In the genomic region with DNA sequence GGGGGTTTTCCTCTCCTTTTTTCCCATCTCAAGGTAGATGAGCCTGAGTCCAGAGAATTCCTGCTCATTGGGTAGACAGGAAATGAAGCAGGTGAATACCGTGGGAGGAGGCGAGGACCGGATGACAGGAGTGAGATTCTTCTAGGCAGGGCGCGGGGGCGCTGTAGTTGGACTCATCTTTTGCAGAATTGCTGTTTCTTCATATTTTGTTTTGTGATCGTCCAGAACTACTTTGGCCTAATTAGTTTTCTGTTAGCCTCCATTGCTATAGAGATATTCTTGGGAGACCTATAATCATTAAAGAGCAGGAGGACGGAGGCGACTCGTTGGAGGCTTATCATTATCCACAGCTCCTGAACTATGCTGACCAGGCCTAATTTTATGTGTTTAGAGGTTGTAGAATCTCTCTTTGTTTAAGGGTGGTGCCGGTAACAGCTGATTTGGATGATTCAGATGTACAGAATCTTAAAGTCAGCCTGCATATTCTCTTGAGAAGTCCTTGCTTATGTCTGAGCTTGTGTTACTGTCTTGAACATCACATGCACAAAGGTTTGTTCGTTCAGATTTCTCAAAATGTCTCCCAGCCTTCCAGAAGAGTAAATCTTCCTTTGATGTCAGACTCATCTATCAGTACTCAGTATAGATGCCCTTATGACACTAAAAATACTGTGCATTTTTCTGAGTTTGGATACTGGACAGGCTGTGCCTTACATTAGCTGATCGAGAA, we compare ENCODE assay signal across 8 cellular contexts. TPM values are rescaled to one million over a fixed set of nuclear protein-coding genes. Genes with fewer than 3 reads are reported as not detected.
A peak's percentile ranks its signal among the peaks of the same experiment; 100 is the strongest.
DNase-seq lines count a peak whose midpoint lies in the region; ATAC-seq, FAIRE-seq and TF ChIP-seq lines count a peak whose summit lies in the region.

No MANE protein-coding gene starts in this region.

- H2AFZ ChIP-seq in H9 (ENCODE audit: low read length): no peak overlapping the region
- H2AFZ ChIP-seq in OCI-LY7 (ENCODE audit: low read length): peak overlapping the region; percentile 65; the same call in 1 of the 2 replicates
- peak overlapping the region; percentile 71 for H2AFZ ChIP-seq in GM12878 (ENCODE audit: control insufficient read depth, low read depth, low read length)

- no peaks in the 10 kb centered on the region for H3K79me1 ChIP-seq in H9 (ENCODE audit: insufficient read depth, low read depth, low read length, poor library complexity, severe bottlenecking)

- H3K4me3 Mint-ChIP-seq in H9 (peak overlapping the region; percentile 92 to 96), progenitor cell of endocrine pancreas (ENCODE audit: low read depth) (peak overlapping the region; percentile 89)

- H2BK15ac ChIP-seq in H9 (ENCODE audit: low read depth, low read length): no peak overlapping the region

- TF ChIP-seq POLR2A in GM12878 (IDR thresholded peaks at IDR 0.05; ENCODE audit: low read depth, low read length): no peak

- no peaks in the 10 kb centered on the region for H3K9me3 ChIP-seq in BE2C
- no peaks in the 10 kb centered on the region for H3K9me3 ChIP-seq in H9 (ENCODE audit: control insufficient read depth, low read depth, low read length)
- H3K9me3 ChIP-seq in OCI-LY7 (ENCODE audit: low read length): no peaks in the 10 kb centered on the region
- no peaks in the 10 kb centered on the region for H3K9me3 ChIP-seq in GM12878 (replicated peaks; ENCODE audit: control insufficient read depth, insufficient read depth, low read length)

- no peaks in the 10 kb centered on the region for H4K20me1 ChIP-seq in H9 (ENCODE audit: control insufficient read depth, insufficient read depth, insufficient read length)
- peaks cover 10% of the 10 kb centered on the region; the same call in 1 of the 2 replicates for H4K20me1 ChIP-seq in OCI-LY7 (ENCODE audit: insufficient read depth, low read length)
- no peaks in the 10 kb centered on the region for H4K20me1 ChIP-seq in GM12878 (ENCODE audit: control insufficient read depth, insufficient read depth)

- H3K56ac ChIP-seq in H9 (ENCODE audit: insufficient read length, low read depth, low read length): no peak overlapping the region

- peak overlapping the region; percentile 71 to 98 (median 95); a peak in 3 of 7 replicates for H3K27ac Mint-ChIP-seq in H9
- H3K27ac Mint-ChIP-seq in progenitor cell of endocrine pancreas: peak overlapping the region; percentile 89

- no peak overlapping the region for H2BK20ac ChIP-seq in H9 (ENCODE audit: low read depth, low read length, poor library complexity, severe bottlenecking)

- no peak overlapping the region for H4K5ac ChIP-seq in H9 (ENCODE audit: insufficient read length, low read depth, low read length)

- intact Hi-C loops in OCI-LY7 (cut with micrococcal nuclease; ENCODE audit: unreplicated experiment) (loop anchor here (5.0 kb wide), 1 partner anchor 442 kb away; a partner anchor contains a TSS), GM12878 (cut with micrococcal nuclease; ENCODE audit: unreplicated experiment) (no loop called here)

- in situ Hi-C loops in GM12878 (cut with MboI): no loop called here

- H3K27me3 Mint-ChIP-seq in H9 (ENCODE audit: low read depth) (no peaks in the 10 kb centered on the region), progenitor cell of endocrine pancreas (no peaks in the 10 kb centered on the region)

- no peak overlapping the region for H3K23ac ChIP-seq in H9 (ENCODE audit: insufficient read length, low read depth, low read length)

- H3K14ac ChIP-seq in H9 (ENCODE audit: insufficient read depth, low read length): no peak overlapping the region; the same call in 1 of the 2 replicates

- H3T11ph ChIP-seq in H9 (ENCODE audit: low read length): no peak overlapping the region

- peaks cover 25 to 34% of the 10 kb centered on the region in 2 experiments for H3K4me1 Mint-ChIP-seq in H9
- peaks cover 39% of the 10 kb centered on the region for H3K4me1 Mint-ChIP-seq in progenitor cell of endocrine pancreas (ENCODE audit: low read depth)

- H3K27me3 ChIP-seq in BE2C (no peaks in the 10 kb centered on the region), H9 (ENCODE audit: insufficient read depth, low read length) (no peaks in the 10 kb centered on the region), GM12878 (replicated peaks in 1 of 2; ENCODE audit: control insufficient read depth in 2 of 2, insufficient read depth in 2 of 2, low read length in 1 of 2) (no peaks in the 10 kb centered on the region)

- peaks cover 0 to 23% (median 20%) of the 10 kb centered on the region in 3 experiments; a peak in 6 of 7 replicates for H3K36me3 Mint-ChIP-seq in H9 (ENCODE audit: insufficient read depth in 1 of 3, low read depth in 3 of 3)
- no peaks in the 10 kb centered on the region for H3K36me3 Mint-ChIP-seq in progenitor cell of endocrine pancreas (ENCODE audit: insufficient read depth)

- ATAC-seq in GM12878 (peak; percentile 57), GM19023 (IDR thresholded peaks at IDR 0.05; ENCODE audit: unreplicated experiment) (no peak)

- peaks cover 8% of the 10 kb centered on the region for H3K23me2 ChIP-seq in H9 (ENCODE audit: insufficient read length, low read depth, low read length, poor library complexity, severe bottlenecking)

- no peak overlapping the region for H2BK120ac ChIP-seq in H9 (ENCODE audit: low read depth, low read length, poor library complexity, severe bottlenecking)

- H3K9me3 Mint-ChIP-seq in H9 (no peaks in the 10 kb centered on the region), progenitor cell of endocrine pancreas (ENCODE audit: low read depth) (peaks cover 3% of the 10 kb centered on the region)

- H3K27ac ChIP-seq in H9 (ENCODE audit: insufficient read length, low read depth, low read length) (no peak overlapping the region), OCI-LY7 (ENCODE audit: low read depth, low read length, poor library complexity, severe bottlenecking) (peak overlapping the region; percentile 54), GM12878 (ENCODE audit: control insufficient read depth, insufficient read depth) (peak overlapping the region; percentile 81)

- POLR2A ChIA-PET in OCI-LY7 (lab: Charles Lee): interaction anchor here (1.6 kb wide), 2 partner anchors 9 to 11 kb away, joined by 3 to 4 read pairs; no protein-coding TSS in a partner anchor
- POLR2A ChIA-PET in GM12878 (lab: Charles Lee): interaction anchor here (0.5 to 1.2 kb wide), 4 partner anchors 13 to 71 kb away, joined by 3 to 5 read pairs (median 4); a partner anchor contains a TSS

- RAD21 ChIA-PET in GM12878 (lab: Charles Lee; ENCODE audit: unreplicated experiment): interaction anchor here (1.0 to 3.2 kb wide), 6 partner anchors 16 to 68 kb away, joined by 4 to 20 read pairs (median 6); no protein-coding TSS in a partner anchor

- TF ChIP-seq RAD21 in GM12878 (IDR thresholded peaks at IDR 0.05; ENCODE audit: insufficient read depth, low read depth, low read length): no peak

- H3K4me3 ChIP-seq in BE2C (ENCODE audit: low read depth, low read length): peak overlapping the region; percentile 80
- H3K4me3 ChIP-seq in OCI-LY7 (ENCODE audit: low read depth, low read length, poor library complexity, severe bottlenecking): peak overlapping the region; percentile 84
- peak overlapping the region; percentile 88 for H3K4me3 ChIP-seq in GM12878

- BruUV-seq in OCI-LY7 (replicated peaks; lab: Mats Ljungman, UMichigan) (TSS peak; percentile 82), GM12878 (replicated peaks; lab: Mats Ljungman, UMichigan) (TSS peak; percentile 85)

- H3K9ac ChIP-seq in H9 (ENCODE audit: extremely low read depth, insufficient read length, low read length) (no peak overlapping the region), GM12878 (ENCODE audit: control insufficient read depth, insufficient read depth, low read length) (peak overlapping the region; percentile 82)

- no peak overlapping the region for H3K18ac ChIP-seq in H9 (ENCODE audit: insufficient read length, low read depth, low read length)

- H3K36me3 ChIP-seq in BE2C (peaks cover 28% of the 10 kb centered on the region), OCI-LY7 (ENCODE audit: insufficient read depth, low read length) (peaks cover 13% of the 10 kb centered on the region; the same call in 1 of the 2 replicates), GM12878 (ENCODE audit: control insufficient read depth in 2 of 2, insufficient read depth in 2 of 2, low read length in 1 of 2) (peaks cover 0 to 2% of the 10 kb centered on the region in 2 experiments; a peak in 1 of 4 replicates)

- no peak overlapping the region for H2BK5ac ChIP-seq in H9 (ENCODE audit: insufficient read length, low read length)

- H2AK5ac ChIP-seq in H9 (ENCODE audit: insufficient read length, low read length): no peak overlapping the region

- H3K4ac ChIP-seq in H9 (ENCODE audit: low read depth, low read length): no peak overlapping the region

- H3K4me1 ChIP-seq in BE2C (no peaks in the 10 kb centered on the region; the same call in 1 of the 2 replicates), H9 (ENCODE audit: insufficient read depth, low read length) (no peaks in the 10 kb centered on the region), OCI-LY7 (ENCODE audit: insufficient read depth, low read length, poor library complexity, severe bottlenecking) (peaks cover 46% of the 10 kb centered on the region), GM12878 (ENCODE audit: control insufficient read depth, insufficient read depth, low read length) (peaks cover 16% of the 10 kb centered on the region)

- FAIRE-seq in GM12878 (lab: Jason Lieb, UNC): no peak

- H3K9me2 ChIP-seq in OCI-LY7 (ENCODE audit: insufficient read depth, low read length): no peaks in the 10 kb centered on the region

- H4K8ac ChIP-seq in H9 (replicated peaks; ENCODE audit: insufficient read length, low read depth, low read length): no peak overlapping the region

- peak overlapping the region; percentile 97 for H3K4me2 ChIP-seq in H9 (ENCODE audit: insufficient read depth, insufficient read length, low read length)
- peak overlapping the region; percentile 94 for H3K4me2 ChIP-seq in OCI-LY7 (ENCODE audit: low read length)
- peak overlapping the region; percentile 77 for H3K4me2 ChIP-seq in GM12878 (ENCODE audit: control insufficient read depth, insufficient read depth)

- SMC1A ChIA-PET in GM12878 (lab: Charles Lee; ENCODE audit: uncharacterized antibody, unreplicated experiment): interaction anchor here (0.6 to 2.6 kb wide), 16 partner anchors 9 to 850 kb away, joined by 3 to 16 read pairs (median 4); no protein-coding TSS in a partner anchor

- H2BK12ac ChIP-seq in H9 (ENCODE audit: insufficient read length, low read depth, low read length): no peak overlapping the region

- no peak overlapping the region for H4K91ac ChIP-seq in H9 (ENCODE audit: insufficient read length, low read depth, low read length)

- no peak for TF ChIP-seq EP300 in GM12878 (IDR thresholded peaks at IDR 0.05; ENCODE audit: borderline replicate concordance in 1 of 2, control insufficient read depth in 1 of 2, low read depth in 2 of 2, low read length in 2 of 2)

- peak; percentile 56 for TF ChIP-seq CTCF in BE2C (IDR thresholded peaks at IDR 0.05; ENCODE audit: low read depth, low read length)
- TF ChIP-seq CTCF in H9 (conservative IDR thresholded peaks at IDR 0.05): peak; percentile 50; the same call in 2 of the 3 replicates
- peak; percentile 94 for TF ChIP-seq CTCF in OCI-LY7 (conservative IDR thresholded peaks at IDR 0.05; ENCODE audit: low read length)
- TF ChIP-seq CTCF in GM12878 (IDR thresholded peaks at IDR 0.05 in 2 of 3, conservative IDR thresholded peaks at IDR 0.05 in 1 of 3; ENCODE audit: control insufficient read depth in 2 of 3, extremely low read depth in 1 of 3, insufficient read depth in 1 of 3, low read depth in 3 of 3, low read length in 3 of 3): peak; percentile 51 to 54 (median 54)
- TF ChIP-seq CTCF in progenitor cell of endocrine pancreas (IDR thresholded peaks at IDR 0.05; ENCODE audit: unreplicated experiment): peak; percentile 36

- DNase-seq in BE2C (peak; percentile 51), H9 (peak; percentile 54), OCI-LY7 (ENCODE audit: low spot score) (peak; percentile 59), GM12878 (ENCODE audit: low read depth, low spot score) (no peak), hypothalamus (lab: John Stamatoyannopoulos, UW) (peak in 43 of 51 donors; percentile 4 to 83 (median 35)), progenitor cell of endocrine pancreas (ENCODE audit: low spot score, unreplicated experiment) (no peak), SIG-M5 (lab: John Stamatoyannopoulos, UW) (no peak)

- CTCF ChIA-PET in OCI-LY7 (lab: Charles Lee; ENCODE audit: unreplicated experiment) (interaction anchor here (1.3 kb wide), 1 partner anchor 18 kb away, joined by 4 read pairs; no protein-coding TSS in a partner anchor), GM12878 (lab: Yijun Ruan, JAX) (interaction anchor here (0.8 to 3.1 kb wide), 15 partner anchors 9 to 147 kb away, joined by 3 to 22 read pairs (median 5); no protein-coding TSS in a partner anchor)

- H3K79me2 ChIP-seq in H9 (ENCODE audit: insufficient read depth, low read length): no peaks in the 10 kb centered on the region
- no peaks in the 10 kb centered on the region; the same call in 1 of the 2 replicates for H3K79me2 ChIP-seq in OCI-LY7 (ENCODE audit: insufficient read depth, low read depth, low read length)
- peaks cover 25% of the 10 kb centered on the region for H3K79me2 ChIP-seq in GM12878 (ENCODE audit: control insufficient read depth, insufficient read depth, low read length)

- WGBS in H9 (ENCODE audit: extremely low coverage, insufficient read length, low lambda C conversion rate): no CpG with 5 or more reads among the region's 13 CpGs
- 15% methylated on average over 13 of the region's 13 CpGs for WGBS in GM12878 (ENCODE audit: insufficient coverage, insufficient replicate concordance, low lambda C conversion rate, missing lambda C conversion rate)

RNA-seq across cellular contexts. Expression of a gene that starts 0.7 kb away (rescaled TPM):
- polyA plus RNA-seq in BE2C (2012; ENCODE audit: insufficient read depth, insufficient read length, low read depth): 151 TPM
- total RNA-seq in H9 (2021) (47.8 and 54.1 TPM in 2 replicates), OCI-LY7 (2022) (33.4 and 46.9 TPM in 2 replicates), GM12878 (2014; rRNA removed) (26.2 and 32.9 TPM in 2 replicates), GM12878 (2014; rRNA removed; fragmentation: Illumina TruSeq; extraction: Trizol) (21.8 and 23.4 TPM in 2 replicates), GM12878 (2021) (42.6 and 50.3 TPM in 2 replicates), progenitor cell of endocrine pancreas (86.3 and 90.5 TPM in 2 replicates)
- total RNA-seq in OCI-LY7 (2014; rRNA removed; shearing (Covaris generic)): 19.8 and 27.2 TPM in 2 replicates
- total RNA-seq in GM12878 (2013; cell fraction: nucleolus; rRNA removed): 478 and 487 TPM in 2 replicates
- 27.2 TPM for polyA plus RNA-seq in GM12878 (2011; ENCODE audit: low read depth)
- polyA plus RNA-seq in GM12878 (2011; rRNA removed) (56.1 and 76.6 TPM in 2 replicates), GM12878 (2014; fragmentation: Illumina TruSeq; extraction: Trizol) (43.1 and 63.1 TPM in 2 replicates), GM12878 (2014; fragmentation: Nextera tagmentation; extraction: Ambion mirVana) (1 to 10 TPM; 3.0 to 6.4 TPM), GM12878 (2014; rRNA removed) (35.0 and 38.5 TPM in 2 replicates), GM12878 (2016; fragmentation: Nextera tagmentation; extraction: Ambion mirVana) (10 to 100 TPM; 28.3 to 33.4 TPM)
- polyA plus RNA-seq in GM12878 (2011; cell fraction: cytosol; rRNA removed): 87.3 and 102 TPM in 2 replicates
- 272 and 292 TPM in 2 replicates for polyA plus RNA-seq in GM12878 (2011; cell fraction: nucleus; rRNA removed)
- polyA plus RNA-seq in GM12878 (2012): 35.2 and 37.5 TPM in 2 replicates
- 170 and 189 TPM in 2 replicates for polyA minus RNA-seq in GM12878 (2011; rRNA and poly(A)+ RNA removed)
- 27.9 and 53.3 TPM in 2 replicates for polyA minus RNA-seq in GM12878 (2011; cell fraction: cytosol; rRNA and poly(A)+ RNA removed)
- 149 and 228 TPM in 2 replicates for polyA minus RNA-seq in GM12878 (2011; cell fraction: nucleus; rRNA and poly(A)+ RNA removed)

RNA-seq across cellular contexts. Expression of a gene that starts 36.4 kb away (rescaled TPM):
- 0.34 TPM for polyA plus RNA-seq in BE2C (2012; ENCODE audit: insufficient read depth, insufficient read length, low read depth)
- total RNA-seq in H9 (2021): 65.2 and 70.0 TPM in 2 replicates
- not detected in 2 replicates for total RNA-seq in OCI-LY7 (2014; rRNA removed; shearing (Covaris generic))
- 0.08 TPM in 1 of 2 replicates, not detected in the other for total RNA-seq in OCI-LY7 (2022)
- total RNA-seq in GM12878 (2013; cell fraction: nucleolus; rRNA removed): 0.15 TPM in 1 of 2 replicates, not detected in the other
- total RNA-seq in GM12878 (2014; rRNA removed): 0.27 and 0.40 TPM in 2 replicates
- total RNA-seq in GM12878 (2014; rRNA removed; fragmentation: Illumina TruSeq; extraction: Trizol): 0.18 and 0.40 TPM in 2 replicates
- 0.93 and 1.1 TPM in 2 replicates for total RNA-seq in GM12878 (2021)
- polyA plus RNA-seq in GM12878 (2011; ENCODE audit: low read depth): 0.72 TPM
- polyA plus RNA-seq in GM12878 (2011; rRNA removed): 0.04 and 0.07 TPM in 2 replicates
- 0.01 and 0.05 TPM in 2 replicates for polyA plus RNA-seq in GM12878 (2011; cell fraction: cytosol; rRNA removed)
- polyA plus RNA-seq in GM12878 (2011; cell fraction: nucleus; rRNA removed): not detected in 2 replicates
- polyA plus RNA-seq in GM12878 (2012): 1.5 and 2.4 TPM in 2 replicates
- 0.22 and 0.34 TPM in 2 replicates for polyA plus RNA-seq in GM12878 (2014; fragmentation: Illumina TruSeq; extraction: Trizol)
- polyA plus RNA-seq in GM12878 (2014; fragmentation: Nextera tagmentation; extraction: Ambion mirVana): under 1 TPM; 0.03 to 0.05 TPM
- polyA plus RNA-seq in GM12878 (2014; rRNA removed): 0.39 and 0.67 TPM in 2 replicates
- under 1 TPM; 0.30 to 0.40 TPM for polyA plus RNA-seq in GM12878 (2016; fragmentation: Nextera tagmentation; extraction: Ambion mirVana)
- polyA minus RNA-seq in GM12878 (2011; rRNA and poly(A)+ RNA removed): not detected in 2 replicates
- 0.53 and 1.7 TPM in 2 replicates for polyA minus RNA-seq in GM12878 (2011; cell fraction: cytosol; rRNA and poly(A)+ RNA removed)
- 0.29 TPM in 1 of 2 replicates, not detected in the other for polyA minus RNA-seq in GM12878 (2011; cell fraction: nucleus; rRNA and poly(A)+ RNA removed)
- total RNA-seq in progenitor cell of endocrine pancreas: 1.1 and 1.8 TPM in 2 replicates

Comparison
In these comparisons a context has a peak if more than half of its experiments do, and no peak if none do; other contexts are left out.
1. DNase-seq: peak in BE2C (single experiment), H9 (single experiment), OCI-LY7 (single experiment) and hypothalamus (43 of 51); none in GM12878 (single experiment), progenitor cell of endocrine pancreas (single experiment) and SIG-M5 (single experiment).
2. CTCF ChIP-seq: peak in every context shown above with its lines; median percentile 94 in OCI-LY7; 56 in BE2C; 54 in GM12878; 50 in H9; 36 in progenitor cell of endocrine pancreas.
3. RNA of a gene that starts 36.4 kb away (total RNA-seq): 65.2 to 70.0 TPM in H9; 1.1 to 1.8 TPM in progenitor cell of endocrine pancreas, 0.15 to 1.1 TPM in GM12878 and 0.08 TPM in OCI-LY7; every median in the first group is over 10 times any median in the second.
4. Peak in every context shown above with its lines, with median percentiles within 50 percentile points of each other: H3K4me3 ChIP-seq and H3K4me2 ChIP-seq.